Comparison of ENCODE assay signal across 1 cellular context in the genomic region with DNA sequence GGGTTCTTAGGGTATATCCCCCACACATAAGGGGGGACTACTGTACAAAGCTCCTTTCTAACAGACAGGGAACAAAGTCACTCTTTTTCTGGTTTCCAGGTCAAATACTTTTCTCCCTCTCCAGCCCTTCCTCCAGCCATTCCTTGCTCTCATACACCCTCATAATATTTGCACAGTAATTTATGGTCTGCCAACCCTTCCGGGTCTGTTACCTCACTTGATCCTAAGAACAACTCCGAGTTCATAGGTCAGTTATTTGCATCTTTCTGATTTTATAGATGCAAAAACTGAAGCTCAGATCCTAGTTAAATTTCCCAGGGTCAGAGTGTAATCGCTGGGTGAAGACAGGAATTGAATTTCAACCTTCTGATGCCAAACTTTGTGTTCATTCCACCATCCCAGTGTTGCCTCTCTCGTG.
TF ChIP-seq lines count a peak whose summit lies in the region.

No MANE protein-coding gene starts in this region.

TF ChIP-seq in HepG2, 621 proteins besides CTCF, POLR2A, EP300 and RAD21 (continued from another document and continues in another):
- no peak for TF ChIP-seq ZNF556 (CRISPR knock-in tag; IDR thresholded peaks at IDR 0.05; ENCODE audit: borderline replicate concordance)
- no peak for TF ChIP-seq ZNF550 (CRISPR knock-in tag; IDR thresholded peaks at IDR 0.05; ENCODE audit: borderline replicate concordance)
- TF ChIP-seq, protein P1, sequence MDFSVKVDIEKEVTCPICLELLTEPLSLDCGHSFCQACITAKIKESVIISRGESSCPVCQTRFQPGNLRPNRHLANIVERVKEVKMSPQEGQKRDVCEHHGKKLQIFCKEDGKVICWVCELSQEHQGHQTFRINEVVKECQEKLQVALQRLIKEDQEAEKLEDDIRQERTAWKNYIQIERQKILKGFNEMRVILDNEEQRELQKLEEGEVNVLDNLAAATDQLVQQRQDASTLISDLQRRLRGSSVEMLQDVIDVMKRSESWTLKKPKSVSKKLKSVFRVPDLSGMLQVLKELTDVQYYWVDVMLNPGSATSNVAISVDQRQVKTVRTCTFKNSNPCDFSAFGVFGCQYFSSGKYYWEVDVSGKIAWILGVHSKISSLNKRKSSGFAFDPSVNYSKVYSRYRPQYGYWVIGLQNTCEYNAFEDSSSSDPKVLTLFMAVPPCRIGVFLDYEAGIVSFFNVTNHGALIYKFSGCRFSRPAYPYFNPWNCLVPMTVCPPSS (IDR thresholded peaks at IDR 0.05): no peak
- no peak for TF ChIP-seq RFX3 (CRISPR knock-in tag; IDR thresholded peaks at IDR 0.05)
- TF ChIP-seq TRIM24 (CRISPR knock-in tag; IDR thresholded peaks at IDR 0.05): no peak
- TF ChIP-seq, protein P2, sequence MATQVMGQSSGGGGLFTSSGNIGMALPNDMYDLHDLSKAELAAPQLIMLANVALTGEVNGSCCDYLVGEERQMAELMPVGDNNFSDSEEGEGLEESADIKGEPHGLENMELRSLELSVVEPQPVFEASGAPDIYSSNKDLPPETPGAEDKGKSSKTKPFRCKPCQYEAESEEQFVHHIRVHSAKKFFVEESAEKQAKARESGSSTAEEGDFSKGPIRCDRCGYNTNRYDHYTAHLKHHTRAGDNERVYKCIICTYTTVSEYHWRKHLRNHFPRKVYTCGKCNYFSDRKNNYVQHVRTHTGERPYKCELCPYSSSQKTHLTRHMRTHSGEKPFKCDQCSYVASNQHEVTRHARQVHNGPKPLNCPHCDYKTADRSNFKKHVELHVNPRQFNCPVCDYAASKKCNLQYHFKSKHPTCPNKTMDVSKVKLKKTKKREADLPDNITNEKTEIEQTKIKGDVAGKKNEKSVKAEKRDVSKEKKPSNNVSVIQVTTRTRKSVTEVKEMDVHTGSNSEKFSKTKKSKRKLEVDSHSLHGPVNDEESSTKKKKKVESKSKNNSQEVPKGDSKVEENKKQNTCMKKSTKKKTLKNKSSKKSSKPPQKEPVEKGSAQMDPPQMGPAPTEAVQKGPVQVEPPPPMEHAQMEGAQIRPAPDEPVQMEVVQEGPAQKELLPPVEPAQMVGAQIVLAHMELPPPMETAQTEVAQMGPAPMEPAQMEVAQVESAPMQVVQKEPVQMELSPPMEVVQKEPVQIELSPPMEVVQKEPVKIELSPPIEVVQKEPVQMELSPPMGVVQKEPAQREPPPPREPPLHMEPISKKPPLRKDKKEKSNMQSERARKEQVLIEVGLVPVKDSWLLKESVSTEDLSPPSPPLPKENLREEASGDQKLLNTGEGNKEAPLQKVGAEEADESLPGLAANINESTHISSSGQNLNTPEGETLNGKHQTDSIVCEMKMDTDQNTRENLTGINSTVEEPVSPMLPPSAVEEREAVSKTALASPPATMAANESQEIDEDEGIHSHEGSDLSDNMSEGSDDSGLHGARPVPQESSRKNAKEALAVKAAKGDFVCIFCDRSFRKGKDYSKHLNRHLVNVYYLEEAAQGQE (IDR thresholded peaks at IDR 0.05; ENCODE audit: borderline replicate concordance in 1 of 2, low read depth in 1 of 2, low read length in 2 of 2): no peak
- TF ChIP-seq ZBTB20 (CRISPR knock-in tag; IDR thresholded peaks at IDR 0.05; ENCODE audit: borderline replicate concordance, low read depth): 0 out of 2 replicates have a peak, but pooled peaks have one; percentile 56
- TF ChIP-seq, protein P3, sequence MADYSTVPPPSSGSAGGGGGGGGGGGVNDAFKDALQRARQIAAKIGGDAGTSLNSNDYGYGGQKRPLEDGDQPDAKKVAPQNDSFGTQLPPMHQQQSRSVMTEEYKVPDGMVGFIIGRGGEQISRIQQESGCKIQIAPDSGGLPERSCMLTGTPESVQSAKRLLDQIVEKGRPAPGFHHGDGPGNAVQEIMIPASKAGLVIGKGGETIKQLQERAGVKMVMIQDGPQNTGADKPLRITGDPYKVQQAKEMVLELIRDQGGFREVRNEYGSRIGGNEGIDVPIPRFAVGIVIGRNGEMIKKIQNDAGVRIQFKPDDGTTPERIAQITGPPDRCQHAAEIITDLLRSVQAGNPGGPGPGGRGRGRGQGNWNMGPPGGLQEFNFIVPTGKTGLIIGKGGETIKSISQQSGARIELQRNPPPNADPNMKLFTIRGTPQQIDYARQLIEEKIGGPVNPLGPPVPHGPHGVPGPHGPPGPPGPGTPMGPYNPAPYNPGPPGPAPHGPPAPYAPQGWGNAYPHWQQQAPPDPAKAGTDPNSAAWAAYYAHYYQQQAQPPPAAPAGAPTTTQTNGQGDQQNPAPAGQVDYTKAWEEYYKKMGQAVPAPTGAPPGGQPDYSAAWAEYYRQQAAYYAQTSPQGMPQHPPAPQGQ (CRISPR knock-in tag; IDR thresholded peaks at IDR 0.05; ENCODE audit: borderline replicate concordance): no peak
- no peak for TF ChIP-seq CHD4 (IDR thresholded peaks at IDR 0.05; ENCODE audit: borderline replicate concordance, low read length)
- no peak for TF ChIP-seq HMGA1 (CRISPR knock-in tag; conservative IDR thresholded peaks at IDR 0.05)
- TF ChIP-seq, protein P4, sequence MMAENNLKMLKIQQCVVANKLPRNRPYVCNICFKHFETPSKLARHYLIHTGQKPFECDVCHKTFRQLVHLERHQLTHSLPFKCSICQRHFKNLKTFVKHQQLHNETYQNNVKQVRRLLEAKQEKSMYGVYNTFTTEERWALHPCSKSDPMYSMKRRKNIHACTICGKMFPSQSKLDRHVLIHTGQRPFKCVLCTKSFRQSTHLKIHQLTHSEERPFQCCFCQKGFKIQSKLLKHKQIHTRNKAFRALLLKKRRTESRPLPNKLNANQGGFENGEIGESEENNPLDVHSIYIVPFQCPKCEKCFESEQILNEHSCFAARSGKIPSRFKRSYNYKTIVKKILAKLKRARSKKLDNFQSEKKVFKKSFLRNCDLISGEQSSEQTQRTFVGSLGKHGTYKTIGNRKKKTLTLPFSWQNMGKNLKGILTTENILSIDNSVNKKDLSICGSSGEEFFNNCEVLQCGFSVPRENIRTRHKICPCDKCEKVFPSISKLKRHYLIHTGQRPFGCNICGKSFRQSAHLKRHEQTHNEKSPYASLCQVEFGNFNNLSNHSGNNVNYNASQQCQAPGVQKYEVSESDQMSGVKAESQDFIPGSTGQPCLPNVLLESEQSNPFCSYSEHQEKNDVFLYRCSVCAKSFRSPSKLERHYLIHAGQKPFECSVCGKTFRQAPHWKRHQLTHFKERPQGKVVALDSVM (CRISPR knock-in tag; IDR thresholded peaks at IDR 0.05): no peak
- TF ChIP-seq, protein P5, sequence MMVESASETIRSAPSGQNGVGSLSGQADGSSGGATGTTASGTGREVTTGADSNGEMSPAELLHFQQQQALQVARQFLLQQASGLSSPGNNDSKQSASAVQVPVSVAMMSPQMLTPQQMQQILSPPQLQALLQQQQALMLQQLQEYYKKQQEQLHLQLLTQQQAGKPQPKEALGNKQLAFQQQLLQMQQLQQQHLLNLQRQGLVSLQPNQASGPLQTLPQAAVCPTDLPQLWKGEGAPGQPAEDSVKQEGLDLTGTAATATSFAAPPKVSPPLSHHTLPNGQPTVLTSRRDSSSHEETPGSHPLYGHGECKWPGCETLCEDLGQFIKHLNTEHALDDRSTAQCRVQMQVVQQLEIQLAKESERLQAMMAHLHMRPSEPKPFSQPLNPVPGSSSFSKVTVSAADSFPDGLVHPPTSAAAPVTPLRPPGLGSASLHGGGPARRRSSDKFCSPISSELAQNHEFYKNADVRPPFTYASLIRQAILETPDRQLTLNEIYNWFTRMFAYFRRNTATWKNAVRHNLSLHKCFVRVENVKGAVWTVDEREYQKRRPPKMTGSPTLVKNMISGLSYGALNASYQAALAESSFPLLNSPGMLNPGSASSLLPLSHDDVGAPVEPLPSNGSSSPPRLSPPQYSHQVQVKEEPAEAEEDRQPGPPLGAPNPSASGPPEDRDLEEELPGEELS (CRISPR knock-in tag; IDR thresholded peaks at IDR 0.05): peak; percentile 54
- TF ChIP-seq ZNF782 (CRISPR knock-in tag; IDR thresholded peaks at IDR 0.05; ENCODE audit: borderline replicate concordance): no peak
- TF ChIP-seq, protein P6, sequence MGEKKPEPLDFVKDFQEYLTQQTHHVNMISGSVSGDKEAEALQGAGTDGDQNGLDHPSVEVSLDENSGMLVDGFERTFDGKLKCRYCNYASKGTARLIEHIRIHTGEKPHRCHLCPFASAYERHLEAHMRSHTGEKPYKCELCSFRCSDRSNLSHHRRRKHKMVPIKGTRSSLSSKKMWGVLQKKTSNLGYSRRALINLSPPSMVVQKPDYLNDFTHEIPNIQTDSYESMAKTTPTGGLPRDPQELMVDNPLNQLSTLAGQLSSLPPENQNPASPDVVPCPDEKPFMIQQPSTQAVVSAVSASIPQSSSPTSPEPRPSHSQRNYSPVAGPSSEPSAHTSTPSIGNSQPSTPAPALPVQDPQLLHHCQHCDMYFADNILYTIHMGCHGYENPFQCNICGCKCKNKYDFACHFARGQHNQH (CRISPR knock-in tag; IDR thresholded peaks at IDR 0.05): peak; percentile 44; the same call in 1 of the 2 replicates
- TF ChIP-seq ZNF253 (CRISPR knock-in tag; IDR thresholded peaks at IDR 0.05; ENCODE audit: borderline replicate concordance): no peak
- no peak for TF ChIP-seq ZNF629 (CRISPR knock-in tag; conservative IDR thresholded peaks at IDR 0.05)
- TF ChIP-seq ZNF607 (CRISPR knock-in tag; IDR thresholded peaks at IDR 0.05; ENCODE audit: borderline replicate concordance): no peak
- TF ChIP-seq, protein P7, sequence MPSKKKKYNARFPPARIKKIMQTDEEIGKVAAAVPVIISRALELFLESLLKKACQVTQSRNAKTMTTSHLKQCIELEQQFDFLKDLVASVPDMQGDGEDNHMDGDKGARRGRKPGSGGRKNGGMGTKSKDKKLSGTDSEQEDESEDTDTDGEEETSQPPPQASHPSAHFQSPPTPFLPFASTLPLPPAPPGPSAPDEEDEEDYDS (CRISPR knock-in tag; IDR thresholded peaks at IDR 0.05): 0 out of 2 replicates have a peak, but pooled peaks have one; percentile 16
- TF ChIP-seq, protein P8, sequence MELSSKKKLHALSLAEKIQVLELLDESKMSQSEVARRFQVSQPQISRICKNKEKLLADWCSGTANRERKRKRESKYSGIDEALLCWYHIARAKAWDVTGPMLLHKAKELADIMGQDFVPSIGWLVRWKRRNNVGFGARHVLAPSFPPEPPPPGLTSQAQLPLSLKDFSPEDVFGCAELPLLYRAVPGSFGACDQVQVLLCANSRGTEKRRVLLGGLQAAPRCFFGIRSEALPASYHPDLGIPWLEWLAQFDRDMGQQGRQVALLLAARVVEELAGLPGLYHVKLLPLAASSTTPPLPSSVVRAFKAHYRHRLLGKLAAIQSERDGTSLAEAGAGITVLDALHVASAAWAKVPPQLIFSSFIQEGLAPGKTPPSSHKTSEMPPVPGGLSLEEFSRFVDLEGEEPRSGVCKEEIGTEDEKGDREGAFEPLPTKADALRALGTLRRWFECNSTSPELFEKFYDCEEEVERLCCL (CRISPR knock-in tag; IDR thresholded peaks at IDR 0.05; ENCODE audit: borderline replicate concordance): no peak
- peak; percentile 53; the same call in 1 of the 2 replicates for TF ChIP-seq CREM (IDR thresholded peaks at IDR 0.05)
- TF ChIP-seq CREM (CRISPR knock-in tag; IDR thresholded peaks at IDR 0.05): no peak
- TF ChIP-seq, protein P9, sequence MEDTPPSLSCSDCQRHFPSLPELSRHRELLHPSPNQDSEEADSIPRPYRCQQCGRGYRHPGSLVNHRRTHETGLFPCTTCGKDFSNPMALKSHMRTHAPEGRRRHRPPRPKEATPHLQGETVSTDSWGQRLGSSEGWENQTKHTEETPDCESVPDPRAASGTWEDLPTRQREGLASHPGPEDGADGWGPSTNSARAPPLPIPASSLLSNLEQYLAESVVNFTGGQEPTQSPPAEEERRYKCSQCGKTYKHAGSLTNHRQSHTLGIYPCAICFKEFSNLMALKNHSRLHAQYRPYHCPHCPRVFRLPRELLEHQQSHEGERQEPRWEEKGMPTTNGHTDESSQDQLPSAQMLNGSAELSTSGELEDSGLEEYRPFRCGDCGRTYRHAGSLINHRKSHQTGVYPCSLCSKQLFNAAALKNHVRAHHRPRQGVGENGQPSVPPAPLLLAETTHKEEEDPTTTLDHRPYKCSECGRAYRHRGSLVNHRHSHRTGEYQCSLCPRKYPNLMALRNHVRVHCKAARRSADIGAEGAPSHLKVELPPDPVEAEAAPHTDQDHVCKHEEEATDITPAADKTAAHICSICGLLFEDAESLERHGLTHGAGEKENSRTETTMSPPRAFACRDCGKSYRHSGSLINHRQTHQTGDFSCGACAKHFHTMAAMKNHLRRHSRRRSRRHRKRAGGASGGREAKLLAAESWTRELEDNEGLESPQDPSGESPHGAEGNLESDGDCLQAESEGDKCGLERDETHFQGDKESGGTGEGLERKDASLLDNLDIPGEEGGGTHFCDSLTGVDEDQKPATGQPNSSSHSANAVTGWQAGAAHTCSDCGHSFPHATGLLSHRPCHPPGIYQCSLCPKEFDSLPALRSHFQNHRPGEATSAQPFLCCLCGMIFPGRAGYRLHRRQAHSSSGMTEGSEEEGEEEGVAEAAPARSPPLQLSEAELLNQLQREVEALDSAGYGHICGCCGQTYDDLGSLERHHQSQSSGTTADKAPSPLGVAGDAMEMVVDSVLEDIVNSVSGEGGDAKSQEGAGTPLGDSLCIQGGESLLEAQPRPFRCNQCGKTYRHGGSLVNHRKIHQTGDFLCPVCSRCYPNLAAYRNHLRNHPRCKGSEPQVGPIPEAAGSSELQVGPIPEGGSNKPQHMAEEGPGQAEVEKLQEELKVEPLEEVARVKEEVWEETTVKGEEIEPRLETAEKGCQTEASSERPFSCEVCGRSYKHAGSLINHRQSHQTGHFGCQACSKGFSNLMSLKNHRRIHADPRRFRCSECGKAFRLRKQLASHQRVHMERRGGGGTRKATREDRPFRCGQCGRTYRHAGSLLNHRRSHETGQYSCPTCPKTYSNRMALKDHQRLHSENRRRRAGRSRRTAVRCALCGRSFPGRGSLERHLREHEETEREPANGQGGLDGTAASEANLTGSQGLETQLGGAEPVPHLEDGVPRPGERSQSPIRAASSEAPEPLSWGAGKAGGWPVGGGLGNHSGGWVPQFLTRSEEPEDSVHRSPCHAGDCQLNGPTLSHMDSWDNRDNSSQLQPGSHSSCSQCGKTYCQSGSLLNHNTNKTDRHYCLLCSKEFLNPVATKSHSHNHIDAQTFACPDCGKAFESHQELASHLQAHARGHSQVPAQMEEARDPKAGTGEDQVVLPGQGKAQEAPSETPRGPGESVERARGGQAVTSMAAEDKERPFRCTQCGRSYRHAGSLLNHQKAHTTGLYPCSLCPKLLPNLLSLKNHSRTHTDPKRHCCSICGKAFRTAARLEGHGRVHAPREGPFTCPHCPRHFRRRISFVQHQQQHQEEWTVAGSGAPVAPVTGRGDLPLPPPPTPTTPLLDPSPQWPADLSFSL (CRISPR knock-in tag; IDR thresholded peaks at IDR 0.05): no peak
- TF ChIP-seq SNAI1 (CRISPR knock-in tag; IDR thresholded peaks at IDR 0.05; ENCODE audit: borderline replicate concordance): no peak
- TF ChIP-seq FOSL2 (CRISPR knock-in tag; IDR thresholded peaks at IDR 0.05): peak; percentile 50
- no peak for TF ChIP-seq ZNF160 (CRISPR knock-in tag; IDR thresholded peaks at IDR 0.05)
- no peak for TF ChIP-seq ZMAT3 (CRISPR knock-in tag; conservative IDR thresholded peaks at IDR 0.05)
- no peak for TF ChIP-seq NONO (IDR thresholded peaks at IDR 0.05)
- TF ChIP-seq NONO (CRISPR knock-in tag; conservative IDR thresholded peaks at IDR 0.05): no peak
- TF ChIP-seq, protein P10, sequence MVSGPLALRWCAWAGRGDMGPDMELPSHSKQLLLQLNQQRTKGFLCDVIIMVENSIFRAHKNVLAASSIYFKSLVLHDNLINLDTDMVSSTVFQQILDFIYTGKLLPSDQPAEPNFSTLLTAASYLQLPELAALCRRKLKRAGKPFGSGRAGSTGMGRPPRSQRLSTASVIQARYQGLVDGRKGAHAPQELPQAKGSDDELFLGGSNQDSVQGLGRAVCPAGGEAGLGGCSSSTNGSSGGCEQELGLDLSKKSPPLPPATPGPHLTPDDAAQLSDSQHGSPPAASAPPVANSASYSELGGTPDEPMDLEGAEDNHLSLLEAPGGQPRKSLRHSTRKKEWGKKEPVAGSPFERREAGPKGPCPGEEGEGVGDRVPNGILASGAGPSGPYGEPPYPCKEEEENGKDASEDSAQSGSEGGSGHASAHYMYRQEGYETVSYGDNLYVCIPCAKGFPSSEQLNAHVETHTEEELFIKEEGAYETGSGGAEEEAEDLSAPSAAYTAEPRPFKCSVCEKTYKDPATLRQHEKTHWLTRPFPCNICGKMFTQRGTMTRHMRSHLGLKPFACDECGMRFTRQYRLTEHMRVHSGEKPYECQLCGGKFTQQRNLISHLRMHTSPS (CRISPR knock-in tag; IDR thresholded peaks at IDR 0.05; ENCODE audit: low read depth): no peak
- no peak for TF ChIP-seq NPAS2 (CRISPR knock-in tag; IDR thresholded peaks at IDR 0.05; ENCODE audit: borderline replicate concordance)
